ENCODE assay signal across 18 cellular contexts in the genomic region with DNA sequence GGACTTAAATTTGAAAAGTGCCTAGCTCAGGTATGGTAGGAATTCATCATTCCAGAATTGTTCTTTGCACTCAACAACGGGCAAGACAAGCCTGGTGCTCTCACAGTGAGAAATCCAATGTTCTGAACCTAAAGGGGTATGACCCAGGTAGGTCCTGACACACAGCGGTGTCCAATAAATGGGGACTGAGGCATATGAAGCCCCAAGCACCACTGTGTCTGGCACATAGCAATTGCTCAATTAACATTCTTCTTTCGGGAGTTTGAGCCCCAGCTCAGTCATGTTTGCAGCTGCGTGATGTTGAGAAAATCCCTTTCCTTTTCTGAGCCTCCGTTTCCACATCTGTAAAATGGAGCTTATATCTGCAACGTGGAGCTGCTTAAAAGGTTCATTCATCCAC.
"Had no signal": no experiment of that assay in that cellular context is flagged by ENCODE, and none has a peak within 500 bp of the region (broad histone marks: within the 10 kb centered on the region; RNA-seq: fewer than 3 reads in every experiment).

No MANE protein-coding gene starts in this region.

- H3K4me2 ChIP-seq: SK-N-SH had no signal

- ATAC-seq: Panc1 had no signal

- FAIRE-seq: HTR-8/SVneo had no signal

- H3K27ac ChIP-seq: HL-60, RWPE1 had no signal

- H3K9me2 ChIP-seq: SK-N-SH had no signal

- DNase-seq: KBM-7, NCI-H1105 treated with DMSO at 0.1 percent for 48 hours, NCI-H1417 treated with DMSO at 0.1 percent for 48 hours, NCI-H146, NCI-H1694 treated with DMSO at 0.1 percent for 48 hours, NCI-H1930, NCI-H2081, NCI-H2107, NCI-H2227 treated with DMSO at 0.1 percent for 48 hours, NCI-H526 treated with DMSO at 0.1 percent for 48 hours, NCI-H748 treated with DMSO at 0.1 percent for 48 hours, SHP77, SK-N-SH, SW 1271 had no signal
